Comparison of ENCODE assay signal across 9 cellular contexts in the genomic region with DNA sequence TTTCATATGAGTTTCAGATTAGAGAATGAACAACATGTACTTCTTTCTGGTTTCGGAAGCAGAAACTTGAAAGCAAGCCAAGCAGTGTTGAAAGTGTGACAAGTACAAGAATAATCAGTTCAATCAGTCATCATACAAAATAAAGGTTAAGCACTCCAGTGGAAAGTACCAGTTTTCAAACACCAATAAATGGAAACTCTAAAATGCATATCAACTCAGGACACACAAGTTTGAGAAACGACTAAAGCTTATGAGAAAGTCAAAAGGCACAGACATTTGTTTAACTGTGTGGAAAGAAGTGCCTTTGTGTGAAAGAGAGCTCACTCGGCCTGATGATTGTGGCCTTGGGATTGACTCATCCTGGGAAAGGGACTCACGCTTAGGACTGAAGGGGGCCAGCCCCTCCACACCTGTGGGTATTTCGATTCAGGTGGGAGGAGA.
A peak's percentile ranks its signal among the peaks of the same experiment; 100 is the strongest.
DNase-seq lines count a peak whose midpoint lies in the region; ATAC-seq, FAIRE-seq and TF ChIP-seq lines count a peak whose summit lies in the region.
"Had no signal": no experiment of that assay in that cellular context is flagged by ENCODE, and none has a peak within 500 bp of the region (broad histone marks: within the 10 kb centered on the region; RNA-seq: fewer than 3 reads in every experiment).

No MANE protein-coding gene starts in this region.

- H3K27ac Mint-ChIP-seq in CD8-positive, alpha-beta memory T cell: peak overlapping the region in 2 of 8 donors; percentile 13 to 78

- TF ChIP-seq CTCF in AG10803 (conservative IDR thresholded peaks at IDR 0.05; ENCODE audit: low read length) (no peak), HepG2 (CRISPR knock-in tag; IDR thresholded peaks at IDR 0.05) (no peak)

- H3K27ac ChIP-seq in HepG2 (ENCODE audit: extremely low read length, insufficient read depth, low read length): no peak overlapping the region
- no peak overlapping the region for H3K27ac ChIP-seq in CD8-positive, alpha-beta memory T cell (ENCODE audit: low read depth, low read length)
- H3K27ac ChIP-seq: neutrophil had no signal

- no peaks in the 10 kb centered on the region for H3K36me3 ChIP-seq in HepG2 (replicated peaks in 1 of 2; ENCODE audit: control insufficient read depth in 1 of 2, insufficient read depth in 2 of 2, low read length in 2 of 2)
- no peaks in the 10 kb centered on the region for H3K36me3 ChIP-seq in CD8-positive, alpha-beta memory T cell (ENCODE audit: insufficient read depth, low read length)
- H3K36me3 ChIP-seq: neutrophil had no signal

- H3K27me3 ChIP-seq in HepG2 (ENCODE audit: control insufficient read depth in 1 of 2, insufficient read depth in 2 of 2, low read length in 2 of 2): no peaks in the 10 kb centered on the region
- H3K27me3 ChIP-seq in CD8-positive, alpha-beta memory T cell (ENCODE audit: insufficient read depth, low read length, poor library complexity, severe bottlenecking): no peaks in the 10 kb centered on the region
- H3K27me3 ChIP-seq: neutrophil had no signal

- no peak for TF ChIP-seq POLR2A in HepG2 (IDR thresholded peaks at IDR 0.05; ENCODE audit: insufficient read depth in 1 of 2, low read depth in 2 of 2, low read length in 2 of 2)

- peaks cover 3 to 10% (median 3%) of the 10 kb centered on the region in 5 donors for H3K9me3 Mint-ChIP-seq in CD8-positive, alpha-beta memory T cell

- H3K4me3 Mint-ChIP-seq in CD8-positive, alpha-beta memory T cell: peak overlapping the region in 3 of 7 donors; percentile 6 to 68 (median 52)

- DNase-seq in AG10803 (ENCODE audit: low read depth) (peak; percentile 29), astrocyte of the hippocampus (ENCODE audit: low read depth, low spot score) (peak; percentile 42), HepG2 (ENCODE audit: low spot score) (peak; percentile 23), NCI-H1436 (lab: John Stamatoyannopoulos, UW) (no peak)
- DNase-seq in activated effector memory CD4-positive, alpha-beta T cell treated with Interleukin-2 at 50 U/mL for 16 hours: no peak
- no peak for DNase-seq in effector CD4-positive, alpha-beta T cell
- no peak for DNase-seq in CD8-positive, alpha-beta memory T cell

- H3K79me2 ChIP-seq in HepG2 (ENCODE audit: insufficient read depth, low read length): no peaks in the 10 kb centered on the region

- POLR2A ChIA-PET in HepG2 (lab: Yijun Ruan, JAX): no interaction called here
- POLR2A ChIA-PET in CD8-positive, alpha-beta memory T cell (lab: Charles Lee): no interaction called here

- no peaks in the 10 kb centered on the region for H3K36me3 Mint-ChIP-seq in CD8-positive, alpha-beta memory T cell

- peak overlapping the region; percentile 43 for H2AFZ ChIP-seq in HepG2 (ENCODE audit: low read length)

- H3K9ac ChIP-seq in HepG2 (ENCODE audit: insufficient read depth, low read depth, low read length): no peak overlapping the region

- ATAC-seq in GM21825 (IDR thresholded peaks at IDR 0.05; ENCODE audit: unreplicated experiment) (peak; percentile 72), HepG2 (peak; percentile 78)

- CTCF ChIA-PET in HepG2 (lab: Yijun Ruan, JAX; ENCODE audit: low intra/inter-chr PET ratio, low total read pairs): no interaction called here
- CTCF ChIA-PET in CD8-positive, alpha-beta memory T cell (lab: Charles Lee): no interaction called here

- BruUV-seq in HepG2 (replicated peaks; lab: Mats Ljungman, UMichigan): no TSS peak

- peaks cover 3 to 4% of the 10 kb centered on the region in 2 donors for H3K27me3 Mint-ChIP-seq in CD8-positive, alpha-beta memory T cell

- H3K4me3 ChIP-seq in AG10803 (ENCODE audit: low read length) (no peak overlapping the region), HepG2 (replicated peaks in 1 of 3; ENCODE audit: insufficient read depth in 1 of 3, low read depth in 2 of 3, low read length in 3 of 3) (peak overlapping the region in 1 of 3 experiments; percentile 35; a peak in 2 of 6 replicates)
- H3K4me3 ChIP-seq in CD8-positive, alpha-beta memory T cell (ENCODE audit: low read length): no peak overlapping the region

- H3K4me1 ChIP-seq in HepG2 (ENCODE audit: insufficient read depth, low read length): peaks cover 16% of the 10 kb centered on the region
- H3K4me1 ChIP-seq in CD8-positive, alpha-beta memory T cell (ENCODE audit: insufficient read depth, low read length): no peaks in the 10 kb centered on the region

- no peak for FAIRE-seq in HepG2 (lab: Jason Lieb, UNC)

- TF ChIP-seq EP300 in HepG2 (IDR thresholded peaks at IDR 0.05; ENCODE audit: low read depth in 2 of 2, low read length in 2 of 2) (no peak), HepG2 (CRISPR knock-in tag; IDR thresholded peaks at IDR 0.05; ENCODE audit: borderline replicate concordance) (no peak)

- WGBS in HepG2 (ENCODE audit: low lambda C conversion rate): 7% methylated on average over 5 of the region's 5 CpGs

- H4K20me1 ChIP-seq in HepG2 (ENCODE audit: insufficient read depth, low read length): no peaks in the 10 kb centered on the region

- in situ Hi-C loops in HepG2 (cut with HindIII; ENCODE audit: extremely low pct_ligation_motif_present, low pct_unique_long_range_greater_than_20kb): no loop called here

- peaks cover 0 to 11% (median 10%) of the 10 kb centered on the region in 3 donors for H3K4me1 Mint-ChIP-seq in CD8-positive, alpha-beta memory T cell

- no peaks in the 10 kb centered on the region for H3K9me3 ChIP-seq in HepG2 (ENCODE audit: low read length)
- H3K9me3 ChIP-seq in CD8-positive, alpha-beta memory T cell (ENCODE audit: low read length): no peaks in the 10 kb centered on the region
- H3K9me3 ChIP-seq: neutrophil had no signal

- TF ChIP-seq RAD21 in HepG2 (CRISPR knock-in tag; IDR thresholded peaks at IDR 0.05): no peak

- intact Hi-C loops in HepG2 (cut with micrococcal nuclease; ENCODE audit: unreplicated experiment): no loop called here

- peak overlapping the region; percentile 62 for H3K4me2 ChIP-seq in HepG2 (ENCODE audit: low read depth, low read length)

TF ChIP-seq in HepG2, 621 proteins besides CTCF, POLR2A, EP300 and RAD21 (continues in another document):
- TF ChIP-seq ZNF432 (CRISPR knock-in tag; IDR thresholded peaks at IDR 0.05; ENCODE audit: borderline replicate concordance) (no peak), ZNF713 (CRISPR knock-in tag; IDR thresholded peaks at IDR 0.05) (no peak), ZSCAN30 (CRISPR knock-in tag; IDR thresholded peaks at IDR 0.05) (no peak), SOX13 (IDR thresholded peaks at IDR 0.05) (no peak), SOX13 (CRISPR knock-in tag; conservative IDR thresholded peaks at IDR 0.05 in 1 of 2, IDR thresholded peaks at IDR 0.05 in 1 of 2) (peak in 1 of 2 experiments; percentile 25; a peak in 1 of 4 replicates), POGZ (CRISPR knock-in tag; IDR thresholded peaks at IDR 0.05) (0 out of 2 replicates have a peak, but pooled peaks have one; percentile 30)
- TF ChIP-seq, protein P1, sequence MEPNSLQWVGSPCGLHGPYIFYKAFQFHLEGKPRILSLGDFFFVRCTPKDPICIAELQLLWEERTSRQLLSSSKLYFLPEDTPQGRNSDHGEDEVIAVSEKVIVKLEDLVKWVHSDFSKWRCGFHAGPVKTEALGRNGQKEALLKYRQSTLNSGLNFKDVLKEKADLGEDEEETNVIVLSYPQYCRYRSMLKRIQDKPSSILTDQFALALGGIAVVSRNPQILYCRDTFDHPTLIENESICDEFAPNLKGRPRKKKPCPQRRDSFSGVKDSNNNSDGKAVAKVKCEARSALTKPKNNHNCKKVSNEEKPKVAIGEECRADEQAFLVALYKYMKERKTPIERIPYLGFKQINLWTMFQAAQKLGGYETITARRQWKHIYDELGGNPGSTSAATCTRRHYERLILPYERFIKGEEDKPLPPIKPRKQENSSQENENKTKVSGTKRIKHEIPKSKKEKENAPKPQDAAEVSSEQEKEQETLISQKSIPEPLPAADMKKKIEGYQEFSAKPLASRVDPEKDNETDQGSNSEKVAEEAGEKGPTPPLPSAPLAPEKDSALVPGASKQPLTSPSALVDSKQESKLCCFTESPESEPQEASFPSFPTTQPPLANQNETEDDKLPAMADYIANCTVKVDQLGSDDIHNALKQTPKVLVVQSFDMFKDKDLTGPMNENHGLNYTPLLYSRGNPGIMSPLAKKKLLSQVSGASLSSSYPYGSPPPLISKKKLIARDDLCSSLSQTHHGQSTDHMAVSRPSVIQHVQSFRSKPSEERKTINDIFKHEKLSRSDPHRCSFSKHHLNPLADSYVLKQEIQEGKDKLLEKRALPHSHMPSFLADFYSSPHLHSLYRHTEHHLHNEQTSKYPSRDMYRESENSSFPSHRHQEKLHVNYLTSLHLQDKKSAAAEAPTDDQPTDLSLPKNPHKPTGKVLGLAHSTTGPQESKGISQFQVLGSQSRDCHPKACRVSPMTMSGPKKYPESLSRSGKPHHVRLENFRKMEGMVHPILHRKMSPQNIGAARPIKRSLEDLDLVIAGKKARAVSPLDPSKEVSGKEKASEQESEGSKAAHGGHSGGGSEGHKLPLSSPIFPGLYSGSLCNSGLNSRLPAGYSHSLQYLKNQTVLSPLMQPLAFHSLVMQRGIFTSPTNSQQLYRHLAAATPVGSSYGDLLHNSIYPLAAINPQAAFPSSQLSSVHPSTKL (CRISPR knock-in tag; IDR thresholded peaks at IDR 0.05): peak; percentile 52
- TF ChIP-seq, protein P2, sequence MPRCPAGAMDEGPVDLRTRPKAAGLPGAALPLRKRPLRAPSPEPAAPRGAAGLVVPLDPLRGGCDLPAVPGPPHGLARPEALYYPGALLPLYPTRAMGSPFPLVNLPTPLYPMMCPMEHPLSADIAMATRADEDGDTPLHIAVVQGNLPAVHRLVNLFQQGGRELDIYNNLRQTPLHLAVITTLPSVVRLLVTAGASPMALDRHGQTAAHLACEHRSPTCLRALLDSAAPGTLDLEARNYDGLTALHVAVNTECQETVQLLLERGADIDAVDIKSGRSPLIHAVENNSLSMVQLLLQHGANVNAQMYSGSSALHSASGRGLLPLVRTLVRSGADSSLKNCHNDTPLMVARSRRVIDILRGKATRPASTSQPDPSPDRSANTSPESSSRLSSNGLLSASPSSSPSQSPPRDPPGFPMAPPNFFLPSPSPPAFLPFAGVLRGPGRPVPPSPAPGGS (CRISPR knock-in tag; IDR thresholded peaks at IDR 0.05): no peak
- TF ChIP-seq, protein P3, sequence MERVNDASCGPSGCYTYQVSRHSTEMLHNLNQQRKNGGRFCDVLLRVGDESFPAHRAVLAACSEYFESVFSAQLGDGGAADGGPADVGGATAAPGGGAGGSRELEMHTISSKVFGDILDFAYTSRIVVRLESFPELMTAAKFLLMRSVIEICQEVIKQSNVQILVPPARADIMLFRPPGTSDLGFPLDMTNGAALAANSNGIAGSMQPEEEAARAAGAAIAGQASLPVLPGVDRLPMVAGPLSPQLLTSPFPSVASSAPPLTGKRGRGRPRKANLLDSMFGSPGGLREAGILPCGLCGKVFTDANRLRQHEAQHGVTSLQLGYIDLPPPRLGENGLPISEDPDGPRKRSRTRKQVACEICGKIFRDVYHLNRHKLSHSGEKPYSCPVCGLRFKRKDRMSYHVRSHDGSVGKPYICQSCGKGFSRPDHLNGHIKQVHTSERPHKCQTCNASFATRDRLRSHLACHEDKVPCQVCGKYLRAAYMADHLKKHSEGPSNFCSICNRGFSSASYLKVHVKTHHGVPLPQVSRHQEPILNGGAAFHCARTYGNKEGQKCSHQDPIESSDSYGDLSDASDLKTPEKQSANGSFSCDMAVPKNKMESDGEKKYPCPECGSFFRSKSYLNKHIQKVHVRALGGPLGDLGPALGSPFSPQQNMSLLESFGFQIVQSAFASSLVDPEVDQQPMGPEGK (CRISPR knock-in tag; IDR thresholded peaks at IDR 0.05): peak; percentile 52; the same call in 1 of the 2 replicates

Comparison
In these comparisons a context has a peak if more than half of its experiments do, and no peak if none do; other contexts are left out.
1. DNase-seq: peak in AG10803 (single experiment), astrocyte of the hippocampus (single experiment) and HepG2 (single experiment); none in activated effector memory CD4-positive, alpha-beta T cell treated with Interleukin-2 at 50 U/mL for 16 hours (single experiment), effector CD4-positive, alpha-beta T cell (single experiment), CD8-positive, alpha-beta memory T cell (0 of 5) and NCI-H1436 (single experiment).